In genomic region chr1:14282583-14283186, GRCh38 we compare ENCODE assay signal across 1 cellular context.
TF ChIP-seq lines count a peak whose summit lies in the region.

No MANE protein-coding gene starts in this region.

TF ChIP-seq in GM23338, 12 proteins besides CTCF, POLR2A, EP300 and RAD21:
- TF ChIP-seq, protein P1, sequence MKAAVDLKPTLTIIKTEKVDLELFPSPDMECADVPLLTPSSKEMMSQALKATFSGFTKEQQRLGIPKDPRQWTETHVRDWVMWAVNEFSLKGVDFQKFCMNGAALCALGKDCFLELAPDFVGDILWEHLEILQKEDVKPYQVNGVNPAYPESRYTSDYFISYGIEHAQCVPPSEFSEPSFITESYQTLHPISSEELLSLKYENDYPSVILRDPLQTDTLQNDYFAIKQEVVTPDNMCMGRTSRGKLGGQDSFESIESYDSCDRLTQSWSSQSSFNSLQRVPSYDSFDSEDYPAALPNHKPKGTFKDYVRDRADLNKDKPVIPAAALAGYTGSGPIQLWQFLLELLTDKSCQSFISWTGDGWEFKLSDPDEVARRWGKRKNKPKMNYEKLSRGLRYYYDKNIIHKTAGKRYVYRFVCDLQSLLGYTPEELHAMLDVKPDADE (IDR thresholded peaks at IDR 0.05), result no peak
- TF ChIP-seq ZNF114 (CRISPR knock-in tag; IDR thresholded peaks at IDR 0.05), result no peak
- TF ChIP-seq REST (IDR thresholded peaks at IDR 0.05; ENCODE audit: unreplicated experiment), result no peak
- TF ChIP-seq ZNF331 (CRISPR knock-in tag; IDR thresholded peaks at IDR 0.05; ENCODE audit: low read depth), result no peak
- no peak for TF ChIP-seq CREB1 (CRISPR knock-in tag; IDR thresholded peaks at IDR 0.05; ENCODE audit: low read depth)
- no peak for TF ChIP-seq POLR2AphosphoS5 (IDR thresholded peaks at IDR 0.05; ENCODE audit: low read depth)
- TF ChIP-seq JUNB (IDR thresholded peaks at IDR 0.05; ENCODE audit: unreplicated experiment), result no peak
- no peak for TF ChIP-seq NANOG (IDR thresholded peaks at IDR 0.05; ENCODE audit: borderline replicate concordance)
- TF ChIP-seq, protein P2, sequence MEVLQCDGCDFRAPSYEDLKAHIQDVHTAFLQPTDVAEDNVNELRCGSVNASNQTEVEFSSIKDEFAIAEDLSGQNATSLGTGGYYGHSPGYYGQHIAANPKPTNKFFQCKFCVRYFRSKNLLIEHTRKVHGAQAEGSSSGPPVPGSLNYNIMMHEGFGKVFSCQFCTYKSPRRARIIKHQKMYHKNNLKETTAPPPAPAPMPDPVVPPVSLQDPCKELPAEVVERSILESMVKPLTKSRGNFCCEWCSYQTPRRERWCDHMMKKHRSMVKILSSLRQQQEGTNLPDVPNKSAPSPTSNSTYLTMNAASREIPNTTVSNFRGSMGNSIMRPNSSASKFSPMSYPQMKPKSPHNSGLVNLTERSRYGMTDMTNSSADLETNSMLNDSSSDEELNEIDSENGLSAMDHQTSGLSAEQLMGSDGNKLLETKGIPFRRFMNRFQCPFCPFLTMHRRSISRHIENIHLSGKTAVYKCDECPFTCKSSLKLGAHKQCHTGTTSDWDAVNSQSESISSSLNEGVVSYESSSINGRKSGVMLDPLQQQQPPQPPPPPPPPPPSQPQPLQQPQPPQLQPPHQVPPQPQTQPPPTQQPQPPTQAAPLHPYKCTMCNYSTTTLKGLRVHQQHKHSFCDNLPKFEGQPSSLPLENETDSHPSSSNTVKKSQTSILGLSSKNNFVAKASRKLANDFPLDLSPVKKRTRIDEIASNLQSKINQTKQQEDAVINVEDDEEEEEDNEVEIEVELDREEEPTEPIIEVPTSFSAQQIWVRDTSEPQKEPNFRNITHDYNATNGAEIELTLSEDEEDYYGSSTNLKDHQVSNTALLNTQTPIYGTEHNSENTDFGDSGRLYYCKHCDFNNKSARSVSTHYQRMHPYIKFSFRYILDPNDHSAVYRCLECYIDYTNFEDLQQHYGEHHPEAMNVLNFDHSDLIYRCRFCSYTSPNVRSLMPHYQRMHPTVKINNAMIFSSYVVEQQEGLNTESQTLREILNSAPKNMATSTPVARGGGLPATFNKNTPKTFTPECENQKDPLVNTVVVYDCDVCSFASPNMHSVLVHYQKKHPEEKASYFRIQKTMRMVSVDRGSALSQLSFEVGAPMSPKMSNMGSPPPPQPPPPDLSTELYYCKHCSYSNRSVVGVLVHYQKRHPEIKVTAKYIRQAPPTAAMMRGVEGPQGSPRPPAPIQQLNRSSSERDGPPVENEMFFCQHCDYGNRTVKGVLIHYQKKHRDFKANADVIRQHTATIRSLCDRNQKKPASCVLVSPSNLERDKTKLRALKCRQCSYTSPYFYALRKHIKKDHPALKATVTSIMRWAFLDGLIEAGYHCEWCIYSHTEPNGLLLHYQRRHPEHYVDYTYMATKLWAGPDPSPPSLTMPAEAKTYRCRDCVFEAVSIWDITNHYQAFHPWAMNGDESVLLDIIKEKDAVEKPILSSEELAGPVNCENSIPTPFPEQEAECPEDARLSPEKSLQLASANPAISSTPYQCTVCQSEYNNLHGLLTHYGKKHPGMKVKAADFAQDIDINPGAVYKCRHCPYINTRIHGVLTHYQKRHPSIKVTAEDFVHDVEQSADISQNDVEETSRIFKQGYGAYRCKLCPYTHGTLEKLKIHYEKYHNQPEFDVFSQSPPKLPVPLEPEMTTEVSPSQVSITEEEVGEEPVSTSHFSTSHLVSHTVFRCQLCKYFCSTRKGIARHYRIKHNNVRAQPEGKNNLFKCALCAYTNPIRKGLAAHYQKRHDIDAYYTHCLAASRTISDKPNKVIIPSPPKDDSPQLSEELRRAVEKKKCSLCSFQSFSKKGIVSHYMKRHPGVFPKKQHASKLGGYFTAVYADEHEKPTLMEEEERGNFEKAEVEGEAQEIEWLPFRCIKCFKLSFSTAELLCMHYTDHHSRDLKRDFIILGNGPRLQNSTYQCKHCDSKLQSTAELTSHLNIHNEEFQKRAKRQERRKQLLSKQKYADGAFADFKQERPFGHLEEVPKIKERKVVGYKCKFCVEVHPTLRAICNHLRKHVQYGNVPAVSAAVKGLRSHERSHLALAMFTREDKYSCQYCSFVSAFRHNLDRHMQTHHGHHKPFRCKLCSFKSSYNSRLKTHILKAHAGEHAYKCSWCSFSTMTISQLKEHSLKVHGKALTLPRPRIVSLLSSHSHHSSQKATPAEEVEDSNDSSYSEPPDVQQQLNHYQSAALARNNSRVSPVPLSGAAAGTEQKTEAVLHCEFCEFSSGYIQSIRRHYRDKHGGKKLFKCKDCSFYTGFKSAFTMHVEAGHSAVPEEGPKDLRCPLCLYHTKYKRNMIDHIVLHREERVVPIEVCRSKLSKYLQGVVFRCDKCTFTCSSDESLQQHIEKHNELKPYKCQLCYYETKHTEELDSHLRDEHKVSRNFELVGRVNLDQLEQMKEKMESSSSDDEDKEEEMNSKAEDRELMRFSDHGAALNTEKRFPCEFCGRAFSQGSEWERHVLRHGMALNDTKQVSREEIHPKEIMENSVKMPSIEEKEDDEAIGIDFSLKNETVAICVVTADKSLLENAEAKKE (CRISPR knock-in tag; IDR thresholded peaks at IDR 0.05), result no peak
- TF ChIP-seq EZH2phosphoT487 (IDR thresholded peaks at IDR 0.05; ENCODE audit: unreplicated experiment), result no peak
- TF ChIP-seq STAT1 (IDR thresholded peaks at IDR 0.05; ENCODE audit: unreplicated experiment), result no peak
- TF ChIP-seq EZH2 (IDR thresholded peaks at IDR 0.05; ENCODE audit: low read depth, unreplicated experiment), result no peak
TF ChIP-seq in GM23338: peak in this region for 0.
